Comparison of ENCODE assay signal across 8 cellular contexts in genomic region chr22:40463017-40463631, GRCh38.
A peak's percentile ranks its signal among the peaks of the same experiment; 100 is the strongest.
DNase-seq lines count a peak whose midpoint lies in the region; ATAC-seq and TF ChIP-seq lines count a peak whose summit lies in the region.

No MANE protein-coding gene starts in this region.

- no peak overlapping the region for H3K18ac ChIP-seq in trophoblast cell (ENCODE audit: low read length)

- TF ChIP-seq CTCF in HFFc6 (IDR thresholded peaks at IDR 0.05) (no peak), osteoblast (IDR thresholded peaks at IDR 0.05; ENCODE audit: extremely low read depth, low read depth, low read length) (no peak), omental fat pad (IDR thresholded peaks at IDR 0.05) (no peak)

- peak overlapping the region; percentile 93 for H3K4me3 Mint-ChIP-seq in activated T-helper 2 cell treated with anti-CD3 and anti-CD28 coated beads, Interferon-gamma antibody, Interleukin-2, Interleukin-4, amounts not matched to agents 10 μg/mL and 5 μg/mL and 100 μg/mL, durations not matched to agents 14 hours and 24 hours and 36 hours (ENCODE audit: low read depth)
- no peak overlapping the region for H3K4me3 Mint-ChIP-seq in HFFc6

- H3K27ac ChIP-seq in trophoblast cell (ENCODE audit: low read depth, low read length) (no peak overlapping the region), osteoblast (ENCODE audit: low read depth, low read length) (no peak overlapping the region)

- H3K79me2 ChIP-seq in trophoblast cell (ENCODE audit: control insufficient read depth, insufficient read depth, low read length, poor library complexity) (no peaks in the 10 kb centered on the region), osteoblast (ENCODE audit: insufficient read depth, low read length) (peaks cover 40% of the 10 kb centered on the region)

- H2AK5ac ChIP-seq in trophoblast cell (ENCODE audit: low read length) = no peak overlapping the region

- peaks cover 35% of the 10 kb centered on the region for H3K36me3 Mint-ChIP-seq in activated T-helper 2 cell treated with anti-CD3 and anti-CD28 coated beads, Interferon-gamma antibody, Interleukin-2, Interleukin-4, amounts not matched to agents 10 μg/mL and 5 μg/mL and 100 μg/mL, durations not matched to agents 14 hours and 24 hours and 36 hours (ENCODE audit: low read depth)
- peaks cover 25% of the 10 kb centered on the region for H3K36me3 Mint-ChIP-seq in HFFc6 (ENCODE audit: low read depth)

- H4K91ac ChIP-seq in trophoblast cell (ENCODE audit: low read depth, low read length) = no peak overlapping the region

- H3K36me3 ChIP-seq in trophoblast cell (ENCODE audit: control insufficient read depth in 1 of 2, insufficient read depth in 2 of 2, low read length in 2 of 2) = peaks cover 11% of the 10 kb centered on the region in 2 experiments
- peaks cover 12% of the 10 kb centered on the region for H3K36me3 ChIP-seq in osteoblast (ENCODE audit: insufficient read depth, low read length)

- no peak overlapping the region for H2BK120ac ChIP-seq in trophoblast cell (ENCODE audit: insufficient read depth, low read length, poor library complexity)

- no peaks in the 10 kb centered on the region for H3K9me3 ChIP-seq in trophoblast cell (ENCODE audit: insufficient read depth, low read depth, low read length)
- no peaks in the 10 kb centered on the region for H3K9me3 ChIP-seq in osteoblast (ENCODE audit: low read depth, low read length)

- WGBS in trophoblast cell (ENCODE audit: extremely low coverage, insufficient coverage, insufficient read length) = 100% methylated on average over 1 of the region's 13 CpGs

- peak; percentile 86 for DNase-seq in NOMO-1 treated with DMSO at 0.1 percent for 48 hours (lab: John Stamatoyannopoulos, UW; ENCODE audit: unreplicated experiment)
- DNase-seq in activated T-helper 2 cell treated with anti-CD3 and anti-CD28 coated beads, Interferon-gamma antibody, Interleukin-2, Interleukin-4, amounts not matched to agents 10 μg/mL and 5 μg/mL and 100 μg/mL, durations not matched to agents 14 hours and 24 hours and 36 hours (ENCODE audit: low spot score) = peak; percentile 47
- DNase-seq in trophoblast cell = no peak
- DNase-seq in NCI-H2029 (lab: John Stamatoyannopoulos, UW) = no peak
- DNase-seq in HFFc6 = no peak
- DNase-seq in osteoblast (ENCODE audit: insufficient read length, low spot score, missing footprints) = no peak
- DNase-seq in omental fat pad (ENCODE audit: low spot score) = no peak

- intact Hi-C loops in activated T-helper 2 cell treated with anti-CD3 and anti-CD28 coated beads, Interferon-gamma antibody, Interleukin-2, Interleukin-4, amounts not matched to agents 10 μg/mL and 5 μg/mL and 100 μg/mL, durations not matched to agents 14 hours and 24 hours and 36 hours (cut with micrococcal nuclease) = loop anchor here (2.0 to 5.0 kb wide), 2 partner anchors 34 to 62 kb away; no protein-coding TSS in a partner anchor

- no peak overlapping the region for H3K14ac ChIP-seq in trophoblast cell (ENCODE audit: low read length)

- no peak overlapping the region for H3K23ac ChIP-seq in trophoblast cell (ENCODE audit: low read length)

- peak overlapping the region; percentile 98 for H3K27ac Mint-ChIP-seq in activated T-helper 2 cell treated with anti-CD3 and anti-CD28 coated beads, Interferon-gamma antibody, Interleukin-2, Interleukin-4, amounts not matched to agents 10 μg/mL and 5 μg/mL and 100 μg/mL, durations not matched to agents 14 hours and 24 hours and 36 hours
- no peak overlapping the region for H3K27ac Mint-ChIP-seq in HFFc6

- H3K27me3 Mint-ChIP-seq in activated T-helper 2 cell treated with anti-CD3 and anti-CD28 coated beads, Interferon-gamma antibody, Interleukin-2, Interleukin-4, amounts not matched to agents 10 μg/mL and 5 μg/mL and 100 μg/mL, durations not matched to agents 14 hours and 24 hours and 36 hours (ENCODE audit: low read depth) = no peaks in the 10 kb centered on the region
- H3K27me3 Mint-ChIP-seq in HFFc6 (ENCODE audit: insufficient read depth) = peaks cover 2% of the 10 kb centered on the region

- H3K4me1 ChIP-seq in trophoblast cell (ENCODE audit: control insufficient read depth in 1 of 2, insufficient read depth in 2 of 2, low read length in 2 of 2) (peaks cover 3 to 10% of the 10 kb centered on the region in 2 experiments), osteoblast (ENCODE audit: insufficient read depth, low read length) (no peaks in the 10 kb centered on the region)

- H2AFZ ChIP-seq in trophoblast cell (ENCODE audit: insufficient read depth, low read length, poor library complexity) (no peak overlapping the region), osteoblast (ENCODE audit: low read length) (no peak overlapping the region)

- ATAC-seq in GM18861 (IDR thresholded peaks at IDR 0.05; ENCODE audit: unreplicated experiment) = peak; percentile 65
- ATAC-seq in omental fat pad (ENCODE audit: low FRiP score) = no peak

- H3K4me2 ChIP-seq in trophoblast cell (ENCODE audit: low read length) (no peak overlapping the region), osteoblast (ENCODE audit: insufficient read depth, low read length) (no peak overlapping the region)

- H2BK12ac ChIP-seq in trophoblast cell (ENCODE audit: low read length) = no peak overlapping the region

- no peaks in the 10 kb centered on the region for H3K79me1 ChIP-seq in trophoblast cell (ENCODE audit: low read length)

- no peak overlapping the region for H4K8ac ChIP-seq in trophoblast cell (ENCODE audit: low read depth, low read length)

- H3K9me3 Mint-ChIP-seq in activated T-helper 2 cell treated with anti-CD3 and anti-CD28 coated beads, Interferon-gamma antibody, Interleukin-2, Interleukin-4, amounts not matched to agents 10 μg/mL and 5 μg/mL and 100 μg/mL, durations not matched to agents 14 hours and 24 hours and 36 hours = no peaks in the 10 kb centered on the region
- no peaks in the 10 kb centered on the region for H3K9me3 Mint-ChIP-seq in HFFc6

- no peak overlapping the region for H3K9ac ChIP-seq in trophoblast cell (ENCODE audit: low read length)

- peaks cover 51% of the 10 kb centered on the region for H3K4me1 Mint-ChIP-seq in activated T-helper 2 cell treated with anti-CD3 and anti-CD28 coated beads, Interferon-gamma antibody, Interleukin-2, Interleukin-4, amounts not matched to agents 10 μg/mL and 5 μg/mL and 100 μg/mL, durations not matched to agents 14 hours and 24 hours and 36 hours (ENCODE audit: low read depth)
- no peaks in the 10 kb centered on the region; the same call in 1 of the 2 replicates for H3K4me1 Mint-ChIP-seq in HFFc6 (ENCODE audit: low read depth)

- H3K4me3 ChIP-seq in trophoblast cell (ENCODE audit: low read depth, low read length) (no peak overlapping the region), osteoblast (ENCODE audit: insufficient read depth, low read length) (no peak overlapping the region)

- H4K20me1 ChIP-seq in osteoblast (ENCODE audit: insufficient read depth, low read length) = peaks cover 9% of the 10 kb centered on the region

- H2BK5ac ChIP-seq in trophoblast cell (ENCODE audit: low read depth, low read length, poor library complexity) = no peak overlapping the region

- H4K12ac ChIP-seq in trophoblast cell (ENCODE audit: low read depth, low read length) = no peak overlapping the region

- no peaks in the 10 kb centered on the region for H3K27me3 ChIP-seq in trophoblast cell (ENCODE audit: insufficient read depth, low read length)
- H3K27me3 ChIP-seq in osteoblast (ENCODE audit: insufficient read depth, low read length) = no peaks in the 10 kb centered on the region

- peak overlapping the region; percentile 44 for H3K4ac ChIP-seq in trophoblast cell (ENCODE audit: low read depth, low read length)

Comparison
In these comparisons a context has a peak if more than half of its experiments do, and no peak if none do; other contexts are left out.
1. DNase-seq: peak in NOMO-1 treated with DMSO at 0.1 percent for 48 hours (single experiment) and activated T-helper 2 cell treated with anti-CD3 and anti-CD28 coated beads, Interferon-gamma antibody, Interleukin-2, Interleukin-4, amounts not matched to agents 10 μg/mL and 5 μg/mL and 100 μg/mL, durations not matched to agents 14 hours and 24 hours and 36 hours (single experiment); none in trophoblast cell (0 of 2), NCI-H2029 (single experiment), HFFc6 (single experiment), osteoblast (single experiment) and omental fat pad (single experiment).